In the genomic region with DNA sequence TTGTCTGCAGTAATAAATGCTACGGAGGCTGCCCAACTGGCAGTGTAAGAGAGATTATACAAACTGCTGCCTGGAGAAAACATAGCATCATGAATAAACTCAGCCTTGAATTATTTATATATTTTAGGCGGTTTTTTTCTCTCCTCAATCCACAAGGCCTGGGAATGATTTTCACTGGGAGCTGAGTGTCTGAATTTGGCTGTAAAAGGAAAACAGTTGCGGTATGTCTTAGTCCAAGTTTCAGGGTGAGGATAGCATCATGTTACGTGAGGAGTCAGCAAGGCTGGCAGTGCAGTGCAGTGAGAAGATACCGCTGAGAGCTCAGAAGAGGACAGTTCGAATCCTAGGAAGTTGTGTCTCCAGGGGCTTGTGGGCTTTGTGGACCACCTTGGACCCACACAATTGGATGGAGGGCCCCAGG, we compare ENCODE assay signal across 14 cellular contexts.
DNase-seq lines count a peak whose midpoint lies in the region; ATAC-seq and TF ChIP-seq lines count a peak whose summit lies in the region.
"Had no signal": no experiment of that assay in that cellular context is flagged by ENCODE, and none has a peak within 500 bp of the region (broad histone marks: within the 10 kb centered on the region; RNA-seq: fewer than 3 reads in every experiment).

No MANE protein-coding gene starts in this region.

- no peak for TF ChIP-seq CTCF in fibroblast of villous mesenchyme (IDR thresholded peaks at IDR 0.05; ENCODE audit: insufficient read depth, low read depth, low read length)

- H3K27me3 ChIP-seq in rectal smooth muscle tissue (ENCODE audit: control insufficient read depth, insufficient read depth, low read length), result no peaks in the 10 kb centered on the region
- H3K27me3 ChIP-seq: vagina had no signal

- H3K27ac ChIP-seq in rectal smooth muscle tissue (ENCODE audit: low read depth, low read length), result peak overlapping the region; percentile 84
- H3K27ac ChIP-seq: vagina had no signal

- H3K4me3 ChIP-seq in fibroblast of villous mesenchyme (ENCODE audit: low read depth, low read length) (no peak overlapping the region), rectal smooth muscle tissue (ENCODE audit: low read length) (no peak overlapping the region)
- H3K4me3 ChIP-seq: skin epidermis, vagina had no signal

- ATAC-seq in SK-N-SH treated with all-trans-retinoic acid at 6 μM for 48 hours, result peak; percentile 66

- H3K36me3 ChIP-seq in rectal smooth muscle tissue (ENCODE audit: control insufficient read depth, insufficient read depth, low read length), result no peaks in the 10 kb centered on the region
- H3K36me3 ChIP-seq: vagina had no signal

- H3K4me1 ChIP-seq in rectal smooth muscle tissue (ENCODE audit: control insufficient read depth, insufficient read depth, low read length), result peaks cover 13% of the 10 kb centered on the region

- DNase-seq in Daoy (ENCODE audit: low read depth) (peak; percentile 81), fibroblast of villous mesenchyme (ENCODE audit: low read depth) (peak; percentile 88), DMS79 (lab: John Stamatoyannopoulos, UW) (no peak), NCI-H2227 treated with DMSO at 0.1 percent for 48 hours (lab: John Stamatoyannopoulos, UW) (no peak), SHP77 (lab: John Stamatoyannopoulos, UW) (no peak)
- DNase-seq in stimulated activated CD8-positive, alpha-beta memory T cell treated with anti-CD3 and anti-CD28 coated beads, Interleukin-4, amount 100 ng/mL, for 48 hours, result no peak
- DNase-seq: activated CD4-positive, alpha-beta memory T cell treated with anti-CD3 and anti-CD28 coated beads for 36 hours; activated gamma-delta T cell treated with Interleukin-2 at 50 U/mL for 16 hours; CD4-positive, CD25-positive, alpha-beta regulatory T cell; NCI-H2081 had no signal

- no peak overlapping the region for H3K9ac ChIP-seq in rectal smooth muscle tissue (ENCODE audit: low read length)

TF ChIP-seq in SK-N-SH treated with all-trans-retinoic acid at 6 μM for 48 hours, 23 proteins besides CTCF, POLR2A, EP300 and RAD21:
- no peak for TF ChIP-seq ZNF565 (CRISPR knock-in tag; conservative IDR thresholded peaks at IDR 0.05; ENCODE audit: low read depth)

Comparison
In these comparisons a context has a peak if more than half of its experiments do, and no peak if none do; other contexts are left out.
1. DNase-seq: peak in Daoy (single experiment) and fibroblast of villous mesenchyme (single experiment); none in stimulated activated CD8-positive, alpha-beta memory T cell treated with anti-CD3 and anti-CD28 coated beads, Interleukin-4, amount 100 ng/mL, for 48 hours (single experiment), DMS79 (single experiment), NCI-H2227 treated with DMSO at 0.1 percent for 48 hours (single experiment) and SHP77 (0 of 2).